In genomic region chr2:78979380-78980238, GRCh38 we compare ENCODE assay signal across 8 cellular contexts. TPM values are rescaled to one million over a fixed set of nuclear protein-coding genes. Genes with fewer than 3 reads are reported as not detected.
DNase-seq lines count a peak whose midpoint lies in the region; ATAC-seq, FAIRE-seq and TF ChIP-seq lines count a peak whose summit lies in the region.

No MANE protein-coding gene starts in this region.

- H3K27ac ChIP-seq in H1 (ENCODE audit: low read depth, low read length), result no peak overlapping the region
- H3K27ac ChIP-seq in osteoblast (ENCODE audit: low read depth, low read length), result no peak overlapping the region

- H3K36me3 ChIP-seq in H1 (ENCODE audit: control insufficient read depth in 2 of 4, insufficient read depth in 4 of 4, low read length in 3 of 4) (no peaks in the 10 kb centered on the region), osteoblast (ENCODE audit: insufficient read depth, low read length) (no peaks in the 10 kb centered on the region)

- H2AFZ ChIP-seq in H1 (ENCODE audit: low read length) (peak overlapping the region; percentile 42; the same call in 1 of the 2 replicates), osteoblast (ENCODE audit: low read length) (no peak overlapping the region)

- no peak overlapping the region for H3K23ac ChIP-seq in H1 (ENCODE audit: insufficient read length)

- 47% methylated on average over 9 of the region's 9 CpGs; no CpG with 5 or more reads in 1 of the 2 experiments for WGBS in H1 (ENCODE audit: extremely low coverage in 1 of 2, insufficient coverage in 1 of 2, insufficient read length in 1 of 2, insufficient replicate concordance in 2 of 2, low coverage in 1 of 2, low lambda C conversion rate in 2 of 2, missing lambda C conversion rate in 1 of 2), 2 experiments

- POLR2A ChIA-PET in H1 (lab: Charles Lee; ENCODE audit: partially characterized antibody), result no interaction called here

- H3K4me3 ChIP-seq in H1 (ENCODE audit: extremely low read depth in 1 of 4, insufficient read depth in 2 of 4, low read depth in 3 of 4, low read length in 4 of 4) (no peak overlapping the region), osteoblast (ENCODE audit: insufficient read depth, low read length) (no peak overlapping the region)

- H3K4me2 ChIP-seq in H1 (ENCODE audit: insufficient read depth in 1 of 2, low read depth in 2 of 2, low read length in 2 of 2), result peak overlapping the region in 1 of 2 experiments; percentile 33; a peak in 3 of 4 replicates
- H3K4me2 ChIP-seq in osteoblast (ENCODE audit: insufficient read depth, low read length), result no peak overlapping the region

- H3K79me2 ChIP-seq in H1 (ENCODE audit: control insufficient read depth in 1 of 2, insufficient read depth in 2 of 2, low read length in 2 of 2) (no peaks in the 10 kb centered on the region), osteoblast (ENCODE audit: insufficient read depth, low read length) (no peaks in the 10 kb centered on the region)

- no peak for TF ChIP-seq POLR2A in H1 (IDR thresholded peaks at IDR 0.05; ENCODE audit: control extremely low read depth in 1 of 2, low read depth in 2 of 2, low read length in 2 of 2)

- no peak overlapping the region for H2BK5ac ChIP-seq in H1 (ENCODE audit: low read depth, low read length)

- no peaks in the 10 kb centered on the region for H3K27me3 ChIP-seq in H1 (replicated peaks in 1 of 4; ENCODE audit: control insufficient read depth in 3 of 4, extremely low read depth in 1 of 4, insufficient read depth in 3 of 4, low read length in 3 of 4)
- no peaks in the 10 kb centered on the region for H3K27me3 ChIP-seq in osteoblast (ENCODE audit: insufficient read depth, low read length)

- ATAC-seq in HG03196 (IDR thresholded peaks at IDR 0.05; ENCODE audit: unreplicated experiment), result peak; percentile 32
- no peak for ATAC-seq in HG03280 (IDR thresholded peaks at IDR 0.05; ENCODE audit: unreplicated experiment)
- no peak for ATAC-seq in GM18858 (IDR thresholded peaks at IDR 0.05; ENCODE audit: unreplicated experiment)

- H3K9ac ChIP-seq in H1 (replicated peaks in 1 of 4; ENCODE audit: extremely low read depth in 1 of 4, low read depth in 3 of 4, low read length in 3 of 4), result no peak overlapping the region

- H4K8ac ChIP-seq in H1 (ENCODE audit: extremely low read depth, insufficient read depth, low read length), result no peak overlapping the region

- H2BK20ac ChIP-seq in H1 (ENCODE audit: low read length), result no peak overlapping the region

- FAIRE-seq in H1 (lab: Jason Lieb, UNC), result peak; percentile 85

- no peak overlapping the region for H4K5ac ChIP-seq in H1 (ENCODE audit: insufficient read length, low read depth, low read length)

- H4K20me1 ChIP-seq in H1 (replicated peaks in 1 of 2; ENCODE audit: control insufficient read depth in 1 of 2, insufficient read depth in 2 of 2, low read length in 2 of 2) (no peaks in the 10 kb centered on the region), osteoblast (ENCODE audit: insufficient read depth, low read length) (no peaks in the 10 kb centered on the region)

- no peak overlapping the region for H2BK12ac ChIP-seq in H1 (ENCODE audit: low read depth, low read length)

- in situ Hi-C loops in G401 (cut with HindIII; ENCODE audit: low sequenced_read_pairs), result no loop called here

- H3K9me3 ChIP-seq in H1 (ENCODE audit: insufficient read depth in 2 of 2, low read depth in 1 of 2, low read length in 1 of 2) (no peaks in the 10 kb centered on the region), osteoblast (ENCODE audit: low read depth, low read length) (no peaks in the 10 kb centered on the region)

- no peak overlapping the region for H3K56ac ChIP-seq in H1 (replicated peaks; ENCODE audit: insufficient read length, low read depth, low read length)

- H3K4me1 ChIP-seq in H1 (replicated peaks in 1 of 4; ENCODE audit: control insufficient read depth in 3 of 4, insufficient read depth in 4 of 4, low read length in 3 of 4) (peaks cover 0 to 8% (median 4%) of the 10 kb centered on the region in 4 experiments; a peak in 5 of 7 replicates), osteoblast (ENCODE audit: insufficient read depth, low read length) (no peaks in the 10 kb centered on the region)

- H3K23me2 ChIP-seq in H1 (ENCODE audit: low read depth, low read length), result no peaks in the 10 kb centered on the region

- CTCF ChIA-PET in H1 (lab: Charles Lee; ENCODE audit: partially characterized antibody), result interaction anchor here (0.6 to 8.4 kb wide), 32 partner anchors 9 to 1544 kb away, joined by 3 to 67 read pairs (median 3); no protein-coding TSS in a partner anchor

- H3K18ac ChIP-seq in H1 (ENCODE audit: extremely low read depth, low read length), result 0 out of 2 replicates have a peak overlapping the region, but pooled peaks have one; percentile 21

- no peak overlapping the region for H2AK5ac ChIP-seq in H1 (ENCODE audit: low read depth, low read length)

- H2BK120ac ChIP-seq in H1 (replicated peaks; ENCODE audit: low read depth, low read length), result no peak overlapping the region

- no peak overlapping the region for H3K14ac ChIP-seq in H1 (ENCODE audit: insufficient read length)

- H3K4ac ChIP-seq in H1 (replicated peaks; ENCODE audit: insufficient read length, low read depth, low read length), result no peak overlapping the region

- DNase-seq in A172 (ENCODE audit: low spot score) (peak; percentile 52), G401 (ENCODE audit: low spot score) (peak; percentile 9), NOMO-1 treated with dmso at 0.1 percent for 144 hours (lab: John Stamatoyannopoulos, UW; ENCODE audit: unreplicated experiment) (peak; percentile 10), H1 (ENCODE audit: low read depth in 1 of 2, low spot score in 2 of 2) (peak; percentile 17 to 88), osteoblast (ENCODE audit: insufficient read length, low spot score, missing footprints) (no peak)

- H4K91ac ChIP-seq in H1 (replicated peaks; ENCODE audit: insufficient read length, low read length), result no peak overlapping the region

- TF ChIP-seq CTCF in H1 (IDR thresholded peaks at IDR 0.05; ENCODE audit: control extremely low read depth in 1 of 3, insufficient read depth in 1 of 3, low read depth in 1 of 3, low read length in 3 of 3), result peak; percentile 60 to 73 (median 72)
- TF ChIP-seq CTCF in osteoblast (IDR thresholded peaks at IDR 0.05; ENCODE audit: extremely low read depth, low read depth, low read length), result peak; percentile 46

- peak; percentile 96 to 97 for TF ChIP-seq RAD21 in H1 (IDR thresholded peaks at IDR 0.05 in 1 of 2, conservative IDR thresholded peaks at IDR 0.05 in 1 of 2; ENCODE audit: low read depth in 2 of 2, low read length in 2 of 2)

- no peak overlapping the region for H2BK15ac ChIP-seq in H1 (ENCODE audit: low read length)

- TF ChIP-seq EP300 in H1 (IDR thresholded peaks at IDR 0.05; ENCODE audit: borderline replicate concordance in 1 of 2, low read depth in 2 of 2, low read length in 2 of 2), result no peak

- H3K79me1 ChIP-seq in H1 (ENCODE audit: low read depth, low read length), result no peaks in the 10 kb centered on the region

TF ChIP-seq in H1, 55 proteins besides CTCF, POLR2A, EP300 and RAD21:
- TF ChIP-seq SAP30 (IDR thresholded peaks at IDR 0.05; ENCODE audit: insufficient read depth, insufficient replicate concordance, low read length) (no peak), CBX8 (IDR thresholded peaks at IDR 0.05; ENCODE audit: borderline replicate concordance, low read depth, low read length) (no peak), CREB1 (IDR thresholded peaks at IDR 0.05) (no peak), ASH2L (IDR thresholded peaks at IDR 0.05; ENCODE audit: low read length) (no peak), POLR2AphosphoS5 (IDR thresholded peaks at IDR 0.05; ENCODE audit: low read depth, low read length) (no peak), SP2 (IDR thresholded peaks at IDR 0.05; ENCODE audit: low read length) (no peak), TEAD4 (IDR thresholded peaks at IDR 0.05; ENCODE audit: low read depth, low read length) (no peak), EGR1 (IDR thresholded peaks at IDR 0.05; ENCODE audit: borderline replicate concordance, low read depth, low read length) (no peak), TAF7 (optimal IDR thresholded peaks at IDR 0.05; ENCODE audit: borderline replicate concordance, low read depth, low read length) (no peak), HDAC6 (IDR thresholded peaks at IDR 0.05; ENCODE audit: low read depth, low read length) (no peak)
TF ChIP-seq in H1: peak in this region for 0.

RNA-seq across cellular contexts. Expression of gene REG3G, which starts 45.9 kb away (rescaled TPM):
- total RNA-seq in A172 (2014; rRNA removed; shearing (Covaris generic)), result not detected in 2 replicates
- not detected in 2 replicates for total RNA-seq in G401 (2014; rRNA removed; shearing (Covaris generic))
- total RNA-seq in H1 (2021; fragmentation: NEBNext Ultra II Directional; extraction: Animal tissue kit (Norgen Biotek cat#: 25700)), result not detected in 2 replicates
- polyA plus RNA-seq in H1 (2011; rRNA removed), result not detected in 2 replicates
- not detected for polyA plus RNA-seq in H1 (2011; cell fraction: cytosol; rRNA removed)
- polyA plus RNA-seq in H1 (2011; cell fraction: nucleus; rRNA removed), result not detected
- not detected in 4 replicates for polyA plus RNA-seq in H1 (2012, experiment 1 of 2)
- not detected for polyA plus RNA-seq in H1 (2012, experiment 2 of 2)
- polyA plus RNA-seq in H1 (2013, experiment 1 of 2), result not detected
- not detected for polyA plus RNA-seq in H1 (2013, experiment 2 of 2)
- polyA minus RNA-seq in H1 (2011; rRNA and poly(A)+ RNA removed), result not detected in 2 replicates
- not detected for polyA minus RNA-seq in H1 (2011; cell fraction: cytosol; rRNA and poly(A)+ RNA removed)
- polyA minus RNA-seq in H1 (2011; cell fraction: nucleus; rRNA and poly(A)+ RNA removed), result not detected
- total RNA-seq in osteoblast, result not detected in 2 replicates
